Comparison of ENCODE assay signal across 8 cellular contexts in genomic region chr11:83284501-83285051, GRCh38. TPM values are rescaled to one million over a fixed set of nuclear protein-coding genes. Genes with fewer than 3 reads are reported as not detected.
A peak's percentile ranks its signal among the peaks of the same experiment; 100 is the strongest.
DNase-seq lines count a peak whose midpoint lies in the region; ATAC-seq, FAIRE-seq and TF ChIP-seq lines count a peak whose summit lies in the region.

No MANE protein-coding gene starts in this region.

- peaks cover 0 to 45% (median 26%) of the 10 kb centered on the region in 12 donors for H3K4me1 ChIP-seq in heart left ventricle
- peaks cover 0 to 31% (median 11%) of the 10 kb centered on the region in 4 donors for H3K4me1 ChIP-seq in right lobe of liver
- peaks cover 36% of the 10 kb centered on the region for H3K4me1 ChIP-seq in vagina

- peaks cover 41% of the 10 kb centered on the region for H3K4me1 Mint-ChIP-seq in activated naive CD8-positive, alpha-beta T cell treated with anti-CD3 and anti-CD28 coated beads for 36 hours

- DNase-seq in heart left ventricle (no peak), left ventricle myocardium superior (no peak), right lobe of liver (no peak), vagina (ENCODE audit: extremely low spot score in 2 of 2) (no peak), UCSD-AML1 (lab: John Stamatoyannopoulos, UW; ENCODE audit: unreplicated experiment) (no peak), RCC 7860 (ENCODE audit: low spot score) (no peak), NCI-H226 (no peak)
- no peak for DNase-seq in activated naive CD8-positive, alpha-beta T cell treated with anti-CD3 and anti-CD28 coated beads for 36 hours

- H3K9me3 Mint-ChIP-seq in activated naive CD8-positive, alpha-beta T cell treated with anti-CD3 and anti-CD28 coated beads for 36 hours: peaks cover 4% of the 10 kb centered on the region

- H3K27me3 ChIP-seq in heart left ventricle (no peaks in the 10 kb centered on the region), right lobe of liver (no peaks in the 10 kb centered on the region), vagina (no peaks in the 10 kb centered on the region)

- H3K4me3 Mint-ChIP-seq in activated naive CD8-positive, alpha-beta T cell treated with anti-CD3 and anti-CD28 coated beads for 36 hours: peak overlapping the region; percentile 83

- TF ChIP-seq POLR2A in heart left ventricle (IDR thresholded peaks at IDR 0.05) (no peak), right lobe of liver (IDR thresholded peaks at IDR 0.05) (no peak), vagina (IDR thresholded peaks at IDR 0.05) (no peak)

- FAIRE-seq in RCC 7860 (lab: Jason Lieb, UNC): no peak

- peak overlapping the region; percentile 99 for H3K27ac Mint-ChIP-seq in activated naive CD8-positive, alpha-beta T cell treated with anti-CD3 and anti-CD28 coated beads for 36 hours

- H3K4me3 ChIP-seq in heart left ventricle: peak overlapping the region in 10 of 12 donors; percentile 63 to 99 (median 88)
- peak overlapping the region; percentile 78 to 93 (median 91) for H3K4me3 ChIP-seq in right lobe of liver
- peak overlapping the region; percentile 55 to 74 for H3K4me3 ChIP-seq in vagina

- intact Hi-C loops in heart left ventricle (cut with DNase I): loop anchor here in 5 of 10 donors (5.0 to 10.0 kb wide), 7 partner anchors 92 to 533 kb away; partner anchors contain the start of genes DDIAS (in 3 of the 5), PRCP (in 3 of the 5), ANKRD42 (in 1 of the 5) and PCF11 (in 1 of the 5)
- intact Hi-C loops in left ventricle myocardium superior (cut with micrococcal nuclease): no loop called here
- intact Hi-C loops in right lobe of liver (cut with DNase I): no loop called here
- intact Hi-C loops in vagina (cut with DNase I): no loop called here

- H3K9me3 ChIP-seq in heart left ventricle: no peaks in the 10 kb centered on the region
- no peaks in the 10 kb centered on the region for H3K9me3 ChIP-seq in right lobe of liver
- no peaks in the 10 kb centered on the region for H3K9me3 ChIP-seq in vagina

- peaks cover 0 to 11% (median 4%) of the 10 kb centered on the region in 9 donors for H3K36me3 ChIP-seq in heart left ventricle
- no peaks in the 10 kb centered on the region for H3K36me3 ChIP-seq in right lobe of liver
- H3K36me3 ChIP-seq in vagina: no peaks in the 10 kb centered on the region

- no peak for ATAC-seq in heart left ventricle
- ATAC-seq in left ventricle myocardium superior: no peak
- no peak for ATAC-seq in right lobe of liver

- TF ChIP-seq CTCF in heart left ventricle (IDR thresholded peaks at IDR 0.05) (no peak), right lobe of liver (IDR thresholded peaks at IDR 0.05) (no peak), vagina (IDR thresholded peaks at IDR 0.05) (no peak)

- H3K27ac ChIP-seq in heart left ventricle (peak overlapping the region in 6 of 12 donors; percentile 90 to 99 (median 97)), right lobe of liver (peak overlapping the region in 2 of 3 donors; percentile 99), vagina (peak overlapping the region; percentile 93)

- H3K36me3 Mint-ChIP-seq in activated naive CD8-positive, alpha-beta T cell treated with anti-CD3 and anti-CD28 coated beads for 36 hours: peaks cover 19% of the 10 kb centered on the region

- H3K27me3 Mint-ChIP-seq in activated naive CD8-positive, alpha-beta T cell treated with anti-CD3 and anti-CD28 coated beads for 36 hours: peaks cover 8% of the 10 kb centered on the region

RNA-seq across cellular contexts. Expression of gene CCDC90B, which starts 1.6 kb away (rescaled TPM):
- total RNA-seq in heart left ventricle (10 to 100 TPM; 18.0 to 31.7 (median 26.7) TPM), left ventricle myocardium superior (21.0 TPM), right lobe of liver (10 to 100 TPM; 16.8 to 29.0 (median 18.1) TPM), vagina (37.6 TPM)
- polyA plus RNA-seq in heart left ventricle: 10 to 100 TPM; 17.9 to 30.3 TPM
- 10 to 100 TPM; 29.0 to 32.0 TPM for total RNA-seq in activated naive CD8-positive, alpha-beta T cell treated with anti-CD3 and anti-CD28 coated beads for 36 hours
